In genomic region chr6:16670183-16670582, GRCh38 we compare ENCODE assay signal across 8 cellular contexts.
DNase-seq lines count a peak whose midpoint lies in the region; ATAC-seq and TF ChIP-seq lines count a peak whose summit lies in the region.

No MANE protein-coding gene starts in this region.

- no peak overlapping the region for H3K4me3 ChIP-seq in BE2C (ENCODE audit: low read depth, low read length)

- CTCF ChIA-PET in activated CD4-positive, alpha-beta memory T cell treated with anti-CD3 and anti-CD28 coated beads for 36 hours (lab: Charles Lee) = interaction anchor here (1.0 to 1.7 kb wide), 3 partner anchors 79 to 158 kb away, joined by 3 to 5 read pairs (median 4); partner anchors contain the start of gene ATXN1

- ATAC-seq in GM18861 (IDR thresholded peaks at IDR 0.05; ENCODE audit: unreplicated experiment) (peak; percentile 44), HG02870 (IDR thresholded peaks at IDR 0.05; ENCODE audit: unreplicated experiment) (peak; percentile 52)
- ATAC-seq in natural killer cell treated with Interleukin-12 subunit alpha and Interleukin-12 subunit beta and Interleukin-15 and Interleukin-18, amount 100 ng/mL, for 72 hours = peak in 1 of 2 donors; percentile 29

- H3K36me3 Mint-ChIP-seq in activated CD4-positive, alpha-beta memory T cell treated with anti-CD3 and anti-CD28 coated beads for 36 hours = peaks cover 14% of the 10 kb centered on the region
- H3K36me3 Mint-ChIP-seq in natural killer cell treated with Interleukin-12 subunit alpha and Interleukin-12 subunit beta and Interleukin-15 and Interleukin-18, amount 100 ng/mL, for 72 hours = peaks cover 15% of the 10 kb centered on the region
- H3K36me3 Mint-ChIP-seq in progenitor cell of endocrine pancreas (ENCODE audit: insufficient read depth) = peaks cover 6% of the 10 kb centered on the region

- no peaks in the 10 kb centered on the region for H3K27me3 ChIP-seq in BE2C

- no peaks in the 10 kb centered on the region for H3K9me3 ChIP-seq in BE2C

- peak overlapping the region; percentile 33 for H3K4me3 Mint-ChIP-seq in activated CD4-positive, alpha-beta memory T cell treated with anti-CD3 and anti-CD28 coated beads for 36 hours
- peak overlapping the region; percentile 77 for H3K4me3 Mint-ChIP-seq in natural killer cell treated with Interleukin-12 subunit alpha and Interleukin-12 subunit beta and Interleukin-15 and Interleukin-18, amount 100 ng/mL, for 72 hours
- H3K4me3 Mint-ChIP-seq in progenitor cell of endocrine pancreas (ENCODE audit: low read depth) = no peak overlapping the region

- H3K4me1 Mint-ChIP-seq in activated CD4-positive, alpha-beta memory T cell treated with anti-CD3 and anti-CD28 coated beads for 36 hours (ENCODE audit: low read depth) = peaks cover 81% of the 10 kb centered on the region
- peaks cover 59 to 64% of the 10 kb centered on the region in 2 donors for H3K4me1 Mint-ChIP-seq in natural killer cell treated with Interleukin-12 subunit alpha and Interleukin-12 subunit beta and Interleukin-15 and Interleukin-18, amount 100 ng/mL, for 72 hours (ENCODE audit: low read depth in 2 of 2)
- peaks cover 30% of the 10 kb centered on the region for H3K4me1 Mint-ChIP-seq in progenitor cell of endocrine pancreas (ENCODE audit: low read depth)

- H3K27me3 Mint-ChIP-seq in activated CD4-positive, alpha-beta memory T cell treated with anti-CD3 and anti-CD28 coated beads for 36 hours = no peaks in the 10 kb centered on the region
- H3K27me3 Mint-ChIP-seq in natural killer cell treated with Interleukin-12 subunit alpha and Interleukin-12 subunit beta and Interleukin-15 and Interleukin-18, amount 100 ng/mL, for 72 hours = no peaks in the 10 kb centered on the region
- H3K27me3 Mint-ChIP-seq in progenitor cell of endocrine pancreas = no peaks in the 10 kb centered on the region

- H3K27ac Mint-ChIP-seq in activated CD4-positive, alpha-beta memory T cell treated with anti-CD3 and anti-CD28 coated beads for 36 hours = peak overlapping the region; percentile 87
- peak overlapping the region; percentile 87 to 89 for H3K27ac Mint-ChIP-seq in natural killer cell treated with Interleukin-12 subunit alpha and Interleukin-12 subunit beta and Interleukin-15 and Interleukin-18, amount 100 ng/mL, for 72 hours
- no peak overlapping the region for H3K27ac Mint-ChIP-seq in progenitor cell of endocrine pancreas

- H3K9me3 Mint-ChIP-seq in activated CD4-positive, alpha-beta memory T cell treated with anti-CD3 and anti-CD28 coated beads for 36 hours = no peaks in the 10 kb centered on the region
- H3K9me3 Mint-ChIP-seq in natural killer cell treated with Interleukin-12 subunit alpha and Interleukin-12 subunit beta and Interleukin-15 and Interleukin-18, amount 100 ng/mL, for 72 hours = peaks cover 4% of the 10 kb centered on the region
- H3K9me3 Mint-ChIP-seq in progenitor cell of endocrine pancreas (ENCODE audit: low read depth) = peaks cover 2% of the 10 kb centered on the region

- no peak for DNase-seq in activated CD4-positive, alpha-beta memory T cell treated with anti-CD3 and anti-CD28 coated beads for 36 hours
- no peak for DNase-seq in natural killer cell treated with Interleukin-12 subunit alpha and Interleukin-12 subunit beta and Interleukin-15 and Interleukin-18, amount 100 ng/mL, for 72 hours (ENCODE audit: low spot score)
- no peak for DNase-seq in NCI-H345 (lab: John Stamatoyannopoulos, UW)
- DNase-seq in RKO (ENCODE audit: low spot score) = no peak
- DNase-seq in BE2C = no peak
- DNase-seq in progenitor cell of endocrine pancreas (ENCODE audit: low spot score, unreplicated experiment) = no peak

- POLR2A ChIA-PET in activated CD4-positive, alpha-beta memory T cell treated with anti-CD3 and anti-CD28 coated beads for 36 hours (lab: Charles Lee) = interaction anchor here (1.2 to 2.2 kb wide), 4 partner anchors 10 to 29 kb away, joined by 4 to 7 read pairs (median 6); no protein-coding TSS in a partner anchor

- intact Hi-C loops in activated CD4-positive, alpha-beta memory T cell treated with anti-CD3 and anti-CD28 coated beads for 36 hours (cut with micrococcal nuclease) = loop anchor here (1.0 kb wide), 5 partner anchors 11 to 91 kb away; partner anchors contain the start of gene ATXN1

- TF ChIP-seq CTCF in BE2C (IDR thresholded peaks at IDR 0.05; ENCODE audit: low read depth, low read length) = no peak
- TF ChIP-seq CTCF in progenitor cell of endocrine pancreas (IDR thresholded peaks at IDR 0.05; ENCODE audit: unreplicated experiment) = no peak

- no peaks in the 10 kb centered on the region for H3K4me1 ChIP-seq in BE2C

- H3K36me3 ChIP-seq in BE2C = no peaks in the 10 kb centered on the region
